In the genomic region with DNA sequence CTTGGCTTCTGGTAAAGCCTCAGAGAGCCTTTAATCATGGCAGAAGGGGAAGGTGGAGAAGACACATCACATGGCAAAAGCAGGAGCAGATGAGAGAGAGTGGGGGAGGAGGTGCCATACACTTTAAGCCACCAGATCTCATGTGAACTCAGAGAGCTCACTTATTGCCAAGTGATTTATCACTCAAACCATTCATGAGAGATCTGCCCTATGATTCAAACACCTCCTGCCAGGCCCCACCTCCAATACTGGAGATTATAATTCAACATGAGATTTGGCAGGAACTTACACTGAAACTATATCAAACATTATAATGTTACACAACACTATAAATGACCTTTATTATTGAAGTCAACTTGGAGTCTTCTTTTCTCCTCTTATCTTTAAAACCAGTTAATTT, we compare ENCODE assay signal across 38 cellular contexts. TPM values are rescaled to one million over a fixed set of nuclear protein-coding genes. Genes with fewer than 3 reads are reported as not detected.
"Had no signal": no experiment of that assay in that cellular context is flagged by ENCODE, and none has a peak within 500 bp of the region (broad histone marks: within the 10 kb centered on the region; RNA-seq: fewer than 3 reads in every experiment).

No MANE protein-coding gene starts in this region.

- H3K9me3 ChIP-seq: ascending aorta had no signal

- H3K4me3 Mint-ChIP-seq: activated B cell treated with CpG ODN at 0.5 μM for 24 hours; activated CD4-positive, alpha-beta memory T cell treated with anti-CD3 and anti-CD28 coated beads for 36 hours; activated CD4-positive, alpha-beta T cell treated with anti-CD3 and anti-CD28 coated beads, Interleukin-2, amount 10 ng/mL, durations not matched to agents 24 days and 14 days; activated CD8-positive, alpha-beta T cell treated with anti-CD3 and anti-CD28 coated beads for 36 hours; activated naive CD4-positive, alpha-beta T cell treated with anti-CD3 and anti-CD28 coated beads, Interleukin-2, amount 10 ng/mL, durations not matched to agents 7 days and 5 days; activated naive CD4-positive, alpha-beta T cell treated with anti-CD3 and anti-CD28 coated beads, Interleukin-2, amount 50 U/mL, for 24 hours; activated naive CD8-positive, alpha-beta T cell; activated naive CD8-positive, alpha-beta T cell treated with anti-CD3 and anti-CD28 coated beads, Interleukin-2, amount 10 ng/mL, durations not matched to agents 7 days and 5 days; activated naive CD8-positive, alpha-beta T cell treated with anti-CD3 and anti-CD28 coated beads, Interleukin-2, amount 50 U/mL, for 24 hours; activated T-cell treated with anti-CD3 and anti-CD28 coated beads, Interleukin-2, amount 50 U/mL, for 4 hours; activated T-cell treated with anti-CD3 and anti-CD28 coated beads, Interleukin-2, amount 50 U/mL, for 72 hours; activated T-helper 1 cell treated with anti-CD3 and anti-CD28 coated beads, Interleukin-12 subunit alpha, Interleukin-12 subunit beta, Interleukin-2, Interleukin-4 antibody, amounts not matched to agents 30 ng/mL and 10 ng/mL and 1 ng/mL, durations not matched to agents 14 hours and 24 hours and 36 hours; activated T-helper 17 cell treated with anti-CD3 and anti-CD28 coated beads, Interleukin-2, amount 50 U/mL, for 72 hours; brain; central memory CD8-positive, alpha-beta T cell; T-helper 1 cell treated with Interleukin-12 subunit alpha and Interleukin-12 subunit beta and Interleukin-4 antibody, amounts not matched to agents 30 μg/mL and 1 μg/mL, for 36 hours; T-helper 2 cell treated with Interferon-gamma antibody and Interleukin-4, amounts not matched to agents 5 μg/mL and 100 μg/mL, for 36 hours had no signal

- H3K27ac ChIP-seq: ascending aorta, cardiac muscle cell, VCaP had no signal

- H3K4me1 ChIP-seq: ascending aorta had no signal

- H3K4me1 Mint-ChIP-seq: activated B cell treated with CpG ODN at 0.5 μM for 24 hours; activated CD4-positive, alpha-beta T cell treated with anti-CD3 and anti-CD28 coated beads, Interleukin-2, amount 10 ng/mL, durations not matched to agents 24 days and 14 days; activated naive CD4-positive, alpha-beta T cell treated with anti-CD3 and anti-CD28 coated beads, Interleukin-2, amount 10 ng/mL, durations not matched to agents 7 days and 5 days; activated naive CD4-positive, alpha-beta T cell treated with anti-CD3 and anti-CD28 coated beads, Interleukin-2, amount 50 U/mL, for 24 hours; activated naive CD8-positive, alpha-beta T cell treated with anti-CD3 and anti-CD28 coated beads, Interleukin-2, amount 10 ng/mL, durations not matched to agents 7 days and 5 days; activated naive CD8-positive, alpha-beta T cell treated with anti-CD3 and anti-CD28 coated beads, Interleukin-2, amount 50 U/mL, for 24 hours; activated T-helper 17 cell treated with anti-CD3 and anti-CD28 coated beads, Interleukin-2, amount 50 U/mL, for 72 hours; brain; central memory CD8-positive, alpha-beta T cell had no signal

- H3K9me3 Mint-ChIP-seq: activated B cell treated with CpG ODN at 0.5 μM for 24 hours; activated CD4-positive, alpha-beta memory T cell treated with anti-CD3 and anti-CD28 coated beads for 36 hours; activated CD4-positive, alpha-beta T cell treated with anti-CD3 and anti-CD28 coated beads, Interleukin-2, amount 10 ng/mL, durations not matched to agents 24 days and 14 days; activated CD8-positive, alpha-beta T cell treated with anti-CD3 and anti-CD28 coated beads for 36 hours; activated naive CD4-positive, alpha-beta T cell treated with anti-CD3 and anti-CD28 coated beads, Interleukin-2, amount 10 ng/mL, durations not matched to agents 7 days and 5 days; activated naive CD4-positive, alpha-beta T cell treated with anti-CD3 and anti-CD28 coated beads, Interleukin-2, amount 50 U/mL, for 24 hours; activated naive CD8-positive, alpha-beta T cell treated with anti-CD3 and anti-CD28 coated beads, Interleukin-2, amount 10 ng/mL, durations not matched to agents 7 days and 5 days; activated naive CD8-positive, alpha-beta T cell treated with anti-CD3 and anti-CD28 coated beads, Interleukin-2, amount 50 U/mL, for 24 hours; activated T-cell treated with anti-CD3 and anti-CD28 coated beads, Interleukin-2, amount 50 U/mL, for 4 hours; activated T-cell treated with anti-CD3 and anti-CD28 coated beads, Interleukin-2, amount 50 U/mL, for 72 hours; activated T-helper 1 cell treated with anti-CD3 and anti-CD28 coated beads, Interleukin-12 subunit alpha, Interleukin-12 subunit beta, Interleukin-2, Interleukin-4 antibody, amounts not matched to agents 30 ng/mL and 10 ng/mL and 1 ng/mL, durations not matched to agents 14 hours and 24 hours and 36 hours; activated T-helper 17 cell treated with anti-CD3 and anti-CD28 coated beads, Interleukin-2, amount 50 U/mL, for 72 hours; central memory CD8-positive, alpha-beta T cell; T-helper 1 cell treated with Interleukin-12 subunit alpha and Interleukin-12 subunit beta and Interleukin-4 antibody, amounts not matched to agents 30 μg/mL and 1 μg/mL, for 36 hours; T-helper 2 cell treated with Interferon-gamma antibody and Interleukin-4, amounts not matched to agents 5 μg/mL and 100 μg/mL, for 36 hours had no signal

- H3K36me3 ChIP-seq: ascending aorta, cardiac muscle cell had no signal

- H3K4me3 ChIP-seq: ascending aorta, cardiac muscle cell had no signal

- ATAC-seq: activated CD8-positive, alpha-beta T cell treated with anti-CD3 and anti-CD28 coated beads for 36 hours; activated naive CD8-positive, alpha-beta T cell treated with anti-CD3 and anti-CD28 coated beads, Interleukin-2, amount 50 U/mL, for 24 hours; activated T-cell treated with anti-CD3 and anti-CD28 coated beads, Interleukin-2, amount 50 U/mL, for 4 hours; activated T-cell treated with anti-CD3 and anti-CD28 coated beads, Interleukin-2, amount 50 U/mL, for 72 hours; activated T-helper 17 cell treated with anti-CD3 and anti-CD28 coated beads, Interleukin-2, amount 50 U/mL, for 72 hours had no signal

- H3K27me3 Mint-ChIP-seq: activated CD4-positive, alpha-beta memory T cell treated with anti-CD3 and anti-CD28 coated beads for 36 hours; activated CD4-positive, alpha-beta T cell treated with anti-CD3 and anti-CD28 coated beads, Interleukin-2, amount 10 ng/mL, durations not matched to agents 24 days and 14 days; activated CD8-positive, alpha-beta T cell treated with anti-CD3 and anti-CD28 coated beads for 36 hours; activated naive CD4-positive, alpha-beta T cell treated with anti-CD3 and anti-CD28 coated beads, Interleukin-2, amount 10 ng/mL, durations not matched to agents 7 days and 5 days; activated naive CD4-positive, alpha-beta T cell treated with anti-CD3 and anti-CD28 coated beads, Interleukin-2, amount 50 U/mL, for 24 hours; activated naive CD8-positive, alpha-beta T cell; activated naive CD8-positive, alpha-beta T cell treated with anti-CD3 and anti-CD28 coated beads, Interleukin-2, amount 10 ng/mL, durations not matched to agents 7 days and 5 days; activated naive CD8-positive, alpha-beta T cell treated with anti-CD3 and anti-CD28 coated beads, Interleukin-2, amount 50 U/mL, for 24 hours; activated T-helper 17 cell treated with anti-CD3 and anti-CD28 coated beads, Interleukin-2, amount 50 U/mL, for 72 hours; brain; central memory CD8-positive, alpha-beta T cell had no signal

- H3K27ac Mint-ChIP-seq: activated B cell treated with CpG ODN at 0.5 μM for 24 hours; activated CD4-positive, alpha-beta memory T cell treated with anti-CD3 and anti-CD28 coated beads for 36 hours; activated CD4-positive, alpha-beta T cell treated with anti-CD3 and anti-CD28 coated beads, Interleukin-2, amount 10 ng/mL, durations not matched to agents 24 days and 14 days; activated CD8-positive, alpha-beta T cell treated with anti-CD3 and anti-CD28 coated beads for 36 hours; activated naive CD4-positive, alpha-beta T cell treated with anti-CD3 and anti-CD28 coated beads, Interleukin-2, amount 10 ng/mL, durations not matched to agents 7 days and 5 days; activated naive CD4-positive, alpha-beta T cell treated with anti-CD3 and anti-CD28 coated beads, Interleukin-2, amount 50 U/mL, for 24 hours; activated naive CD8-positive, alpha-beta T cell; activated naive CD8-positive, alpha-beta T cell treated with anti-CD3 and anti-CD28 coated beads, Interleukin-2, amount 10 ng/mL, durations not matched to agents 7 days and 5 days; activated naive CD8-positive, alpha-beta T cell treated with anti-CD3 and anti-CD28 coated beads, Interleukin-2, amount 50 U/mL, for 24 hours; activated T-cell treated with anti-CD3 and anti-CD28 coated beads, Interleukin-2, amount 50 U/mL, for 72 hours; activated T-helper 1 cell treated with anti-CD3 and anti-CD28 coated beads, Interleukin-12 subunit alpha, Interleukin-12 subunit beta, Interleukin-2, Interleukin-4 antibody, amounts not matched to agents 30 ng/mL and 10 ng/mL and 1 ng/mL, durations not matched to agents 14 hours and 24 hours and 36 hours; activated T-helper 17 cell treated with anti-CD3 and anti-CD28 coated beads, Interleukin-2, amount 50 U/mL, for 72 hours; brain; T-helper 1 cell treated with Interleukin-12 subunit alpha and Interleukin-12 subunit beta and Interleukin-4 antibody, amounts not matched to agents 30 μg/mL and 1 μg/mL, for 36 hours; T-helper 2 cell treated with Interferon-gamma antibody and Interleukin-4, amounts not matched to agents 5 μg/mL and 100 μg/mL, for 36 hours had no signal

- DNase-seq: activated B cell treated with CpG ODN at 0.5 μM for 24 hours; activated CD4-positive, alpha-beta memory T cell treated with anti-CD3 and anti-CD28 coated beads for 36 hours; activated CD4-positive, alpha-beta T cell treated with anti-CD3 and anti-CD28 coated beads for 4 hours; activated CD4-positive, alpha-beta T cell treated with anti-CD3 and anti-CD28 coated beads, Interleukin-2, amount 10 ng/mL, durations not matched to agents 24 days and 14 days; activated CD4-positive, alpha-beta T cell treated with anti-CD3 and anti-CD28 coated beads, Interleukin-2, amount 50 U/mL, for 1 hour; activated CD4-positive, alpha-beta T cell treated with anti-CD3 and anti-CD28 coated beads, Interleukin-2, amount 50 U/mL, for 4 hours; activated CD4-positive, CD25-positive, alpha-beta regulatory T cell treated with anti-CD3 and anti-CD28 coated beads, Interleukin-2, amount 50 U/mL, for 72 hours; activated CD8-positive, alpha-beta memory T cell treated with anti-CD3 and anti-CD28 coated beads, Interleukin-2, amount 50 U/mL, for 4 hours; activated CD8-positive, alpha-beta T cell treated with anti-CD3 and anti-CD28 coated beads for 36 hours; activated effector memory CD4-positive, alpha-beta T cell treated with anti-CD3 and anti-CD28 coated beads, Interleukin-2, amount 50 U/mL, for 16 hours; activated gamma-delta T cell treated with Interleukin-2 at 50 U/mL for 16 hours; activated naive CD4-positive, alpha-beta T cell treated with anti-CD3 and anti-CD28 coated beads, Interleukin-2, amount 10 ng/mL, durations not matched to agents 7 days and 5 days; activated naive CD4-positive, alpha-beta T cell treated with Interleukin-2 at 50 U/mL for 16 hours; activated naive CD8-positive, alpha-beta T cell treated with anti-CD3 and anti-CD28 coated beads, Interleukin-2, amount 10 ng/mL, durations not matched to agents 7 days and 5 days; activated naive CD8-positive, alpha-beta T cell treated with anti-CD3 and anti-CD28 coated beads, Interleukin-2, amount 50 U/mL, for 24 hours; activated T-cell treated with anti-CD3 and anti-CD28 coated beads for 4 hours; activated T-cell treated with anti-CD3 and anti-CD28 coated beads, Interleukin-2, amount 50 U/mL, for 1 hour; activated T-cell treated with anti-CD3 and anti-CD28 coated beads, Interleukin-2, amount 50 U/mL, for 4 hours; activated T-cell treated with anti-CD3 and anti-CD28 coated beads, Interleukin-2, amount 50 U/mL, for 72 hours; amygdala; anterior cingulate cortex; caudate nucleus; cerebellar nuclear complex; T-helper 1 cell; T-helper 2 cell; T-helper 9 cell had no signal

- H3K27me3 ChIP-seq: ascending aorta, cardiac muscle cell had no signal

- H3K36me3 Mint-ChIP-seq: activated CD4-positive, alpha-beta memory T cell treated with anti-CD3 and anti-CD28 coated beads for 36 hours; activated naive CD4-positive, alpha-beta T cell treated with anti-CD3 and anti-CD28 coated beads, Interleukin-2, amount 10 ng/mL, durations not matched to agents 7 days and 5 days; activated naive CD4-positive, alpha-beta T cell treated with anti-CD3 and anti-CD28 coated beads, Interleukin-2, amount 50 U/mL, for 24 hours; activated naive CD8-positive, alpha-beta T cell; activated naive CD8-positive, alpha-beta T cell treated with anti-CD3 and anti-CD28 coated beads, Interleukin-2, amount 10 ng/mL, durations not matched to agents 7 days and 5 days; brain had no signal

RNA-seq across cellular contexts. Expression of a gene that starts 47.9 kb away (rescaled TPM):
- total RNA-seq: activated B cell treated with CpG ODN at 0.5 μM for 24 hours, ascending aorta, bronchial epithelial cell had no signal
